In genomic region chr4:95524184-95524583, GRCh38 we compare ENCODE assay signal across 1 cellular context.
A peak's percentile ranks its signal among the peaks of the same experiment; 100 is the strongest.
TF ChIP-seq lines count a peak whose summit lies in the region.

No MANE protein-coding gene starts in this region.

TF ChIP-seq in SK-N-SH, 30 proteins besides CTCF, POLR2A, EP300 and RAD21 (continued from another document):
- TF ChIP-seq USF2 (IDR thresholded peaks at IDR 0.05; ENCODE audit: borderline replicate concordance, low read depth, low read length) (no peak), FOXJ3 (CRISPR knock-in tag; IDR thresholded peaks at IDR 0.05) (peak; percentile 96), PBX3 (IDR thresholded peaks at IDR 0.05) (peak; percentile 34; the same call in 1 of the 2 replicates)
- TF ChIP-seq, protein P1, sequence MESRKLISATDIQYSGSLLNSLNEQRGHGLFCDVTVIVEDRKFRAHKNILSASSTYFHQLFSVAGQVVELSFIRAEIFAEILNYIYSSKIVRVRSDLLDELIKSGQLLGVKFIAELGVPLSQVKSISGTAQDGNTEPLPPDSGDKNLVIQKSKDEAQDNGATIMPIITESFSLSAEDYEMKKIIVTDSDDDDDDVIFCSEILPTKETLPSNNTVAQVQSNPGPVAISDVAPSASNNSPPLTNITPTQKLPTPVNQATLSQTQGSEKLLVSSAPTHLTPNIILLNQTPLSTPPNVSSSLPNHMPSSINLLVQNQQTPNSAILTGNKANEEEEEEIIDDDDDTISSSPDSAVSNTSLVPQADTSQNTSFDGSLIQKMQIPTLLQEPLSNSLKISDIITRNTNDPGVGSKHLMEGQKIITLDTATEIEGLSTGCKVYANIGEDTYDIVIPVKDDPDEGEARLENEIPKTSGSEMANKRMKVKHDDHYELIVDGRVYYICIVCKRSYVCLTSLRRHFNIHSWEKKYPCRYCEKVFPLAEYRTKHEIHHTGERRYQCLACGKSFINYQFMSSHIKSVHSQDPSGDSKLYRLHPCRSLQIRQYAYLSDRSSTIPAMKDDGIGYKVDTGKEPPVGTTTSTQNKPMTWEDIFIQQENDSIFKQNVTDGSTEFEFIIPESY (IDR thresholded peaks at IDR 0.05; ENCODE audit: borderline replicate concordance, low read depth), result no peak
